In the genomic region with DNA sequence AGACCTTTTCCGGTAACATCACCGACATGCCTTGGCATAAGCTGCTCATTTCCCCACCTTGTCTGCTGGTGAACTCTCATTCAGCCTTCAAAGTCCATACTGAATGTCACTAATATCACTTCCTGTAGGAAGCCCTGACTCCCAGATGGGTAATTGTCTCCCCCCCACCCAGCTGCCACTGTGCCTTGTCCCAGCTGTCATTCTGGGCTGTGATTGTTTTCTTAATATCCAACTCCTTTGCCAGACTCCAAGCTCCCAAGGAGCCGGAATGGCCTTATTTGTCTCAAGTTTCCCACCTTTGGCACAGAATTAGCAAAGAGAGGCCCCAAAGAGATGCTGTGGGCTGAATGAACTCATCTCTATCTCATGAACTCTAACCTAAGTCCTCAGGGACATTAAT, we compare ENCODE assay signal across 20 cellular contexts. TPM values are rescaled to one million over a fixed set of nuclear protein-coding genes. Genes with fewer than 3 reads are reported as not detected.
A peak's percentile ranks its signal among the peaks of the same experiment; 100 is the strongest.
DNase-seq lines count a peak whose midpoint lies in the region; TF ChIP-seq lines count a peak whose summit lies in the region.
"Had no signal": no experiment of that assay in that cellular context is flagged by ENCODE, and none has a peak within 500 bp of the region (broad histone marks: within the 10 kb centered on the region; RNA-seq: fewer than 3 reads in every experiment).

No MANE protein-coding gene starts in this region.

- H3K36me3 ChIP-seq in A673 (ENCODE audit: insufficient read depth, low read length, poor library complexity, severe bottlenecking) (no peaks in the 10 kb centered on the region), prostate gland (no peaks in the 10 kb centered on the region)

- no peaks in the 10 kb centered on the region for H3K27me3 ChIP-seq in A673 (replicated peaks; ENCODE audit: insufficient read depth, low read depth, low read length, poor library complexity)
- no peaks in the 10 kb centered on the region for H3K27me3 ChIP-seq in prostate gland (replicated peaks; ENCODE audit: insufficient read depth)
- H3K27me3 ChIP-seq: SJSA1 had no signal

- H3K27ac ChIP-seq in A673 (ENCODE audit: low read depth, low read length, poor library complexity, severe bottlenecking) (no peak overlapping the region), prostate gland (no peak overlapping the region)
- H3K27ac ChIP-seq: 22Rv1, C4-2B, SJSA1 had no signal

- DNase-seq in NCI-H82 (lab: John Stamatoyannopoulos, UW) (peak; percentile 78), NCI-H82 treated with DMSO at 0.1 percent for 48 hours (lab: John Stamatoyannopoulos, UW; ENCODE audit: unreplicated experiment) (no peak), NCI-H2171 treated with DMSO at 0.1 percent for 48 hours (lab: John Stamatoyannopoulos, UW) (peak; percentile 69), neural crest cell (ENCODE audit: low read depth, low spot score) (no peak), A673 (ENCODE audit: low spot score) (no peak), prostate gland (ENCODE audit: low spot score) (no peak), Calu3 (no peak)
- DNase-seq: CD8-positive, alpha-beta memory T cell; DMS79; H7; MM.1S; NCI-H1092; NCI-H1436; NCI-H2029 treated with DMSO at 0.1 percent for 48 hours; NCI-H526 treated with DMSO at 0.1 percent for 48 hours had no signal

- peak overlapping the region in 3 of 5 experiments; percentile 36 to 82 (median 48) for H3K27ac Mint-ChIP-seq in brain
- H3K27ac Mint-ChIP-seq in neural crest cell (ENCODE audit: unreplicated experiment), result no peak overlapping the region
- no peak overlapping the region for H3K27ac Mint-ChIP-seq in Calu3 (ENCODE audit: unreplicated experiment)

- CTCF ChIA-PET in A673 (lab: Charles Lee), result no interaction called here
- CTCF ChIA-PET in Calu3 (lab: Charles Lee), result no interaction called here

- no peaks in the 10 kb centered on the region for H3K27me3 Mint-ChIP-seq in brain
- no peaks in the 10 kb centered on the region for H3K27me3 Mint-ChIP-seq in neural crest cell (ENCODE audit: low read depth)
- H3K27me3 Mint-ChIP-seq in Calu3 (ENCODE audit: unreplicated experiment), result peaks cover 17% of the 10 kb centered on the region

- WGBS in prostate gland, result 96% methylated on average over 3 of the region's 3 CpGs

- H3K4me3 Mint-ChIP-seq in brain, result peak overlapping the region in 2 of 5 experiments; percentile 44 to 82
- H3K4me3 Mint-ChIP-seq in neural crest cell, result peak overlapping the region; percentile 54
- no peak overlapping the region for H3K4me3 Mint-ChIP-seq in Calu3 (ENCODE audit: low read depth, unreplicated experiment)
- H3K4me3 Mint-ChIP-seq: CD8-positive, alpha-beta memory T cell had no signal

- H3K4me3 ChIP-seq in A673 (ENCODE audit: low read depth, low read length, poor library complexity, severe bottlenecking), result no peak overlapping the region
- H3K4me3 ChIP-seq in prostate gland, result no peak overlapping the region
- H3K4me3 ChIP-seq: K562, SJSA1 had no signal

- H3K4me1 ChIP-seq in A673 (ENCODE audit: insufficient read depth, low read length, poor library complexity, severe bottlenecking) (no peaks in the 10 kb centered on the region), prostate gland (replicated peaks) (peaks cover 5% of the 10 kb centered on the region)

- peaks cover 35% of the 10 kb centered on the region for H3K4me1 Mint-ChIP-seq in brain
- H3K4me1 Mint-ChIP-seq in neural crest cell, result peaks cover 51% of the 10 kb centered on the region
- no peaks in the 10 kb centered on the region for H3K4me1 Mint-ChIP-seq in Calu3 (ENCODE audit: low read depth, unreplicated experiment)

- TF ChIP-seq POLR2A in prostate gland (IDR thresholded peaks at IDR 0.05), result no peak

- intact Hi-C loops in A673 (cut with micrococcal nuclease; ENCODE audit: unreplicated experiment) (no loop called here), prostate gland (cut with DNase I) (loop anchor here (10.0 kb wide), 1 partner anchor 174 kb away; the partner anchor contains the start of gene UBTD2), Calu3 (cut with micrococcal nuclease; ENCODE audit: unreplicated experiment) (no loop called here)

- POLR2A ChIA-PET in A673 (lab: Charles Lee; ENCODE audit: low non-redundant PET), result no interaction called here

- H3K36me3 Mint-ChIP-seq in brain (no peaks in the 10 kb centered on the region), neural crest cell (ENCODE audit: low read depth) (no peaks in the 10 kb centered on the region), Calu3 (ENCODE audit: insufficient read depth, unreplicated experiment) (peaks cover 9% of the 10 kb centered on the region)
- H3K36me3 Mint-ChIP-seq: CD8-positive, alpha-beta memory T cell had no signal

- BruUV-seq in A673 (replicated peaks; lab: Mats Ljungman, UMichigan) (no TSS peak), Calu3 (replicated peaks; lab: Mats Ljungman, UMichigan) (no TSS peak)

- peaks cover under 1 to 14% (median 12%) of the 10 kb centered on the region in 5 experiments for H3K9me3 Mint-ChIP-seq in brain
- no peaks in the 10 kb centered on the region for H3K9me3 Mint-ChIP-seq in neural crest cell
- H3K9me3 Mint-ChIP-seq in Calu3 (ENCODE audit: low read depth, unreplicated experiment), result peaks cover under 1% of the 10 kb centered on the region

- H3K9me3 ChIP-seq in A673 (ENCODE audit: low read depth, low read length, poor library complexity, severe bottlenecking), result no peaks in the 10 kb centered on the region
- no peaks in the 10 kb centered on the region for H3K9me3 ChIP-seq in prostate gland
- H3K9me3 ChIP-seq: SJSA1 had no signal

- TF ChIP-seq CTCF in brain (conservative IDR thresholded peaks at IDR 0.05) (no peak), neural crest cell (conservative IDR thresholded peaks at IDR 0.05) (no peak), A673 (conservative IDR thresholded peaks at IDR 0.05; ENCODE audit: low read depth, low read length) (no peak), prostate gland (IDR thresholded peaks at IDR 0.05) (no peak), Calu3 (IDR thresholded peaks at IDR 0.05; ENCODE audit: unreplicated experiment) (no peak)

RNA-seq across cellular contexts. Expression of gene SH3PXD2B, which starts 4.6 kb away (rescaled TPM):
- polyA plus RNA-seq in brain (ENCODE audit: insufficient read depth, low read depth, low replicate concordance), result 16.3 TPM
- total RNA-seq in neural crest cell, result 86.1 and 89.1 TPM in 2 replicates
- total RNA-seq in A673 (2021), result 28.1 and 32.1 TPM in 2 replicates
- total RNA-seq in prostate gland, result 10 to 100 TPM; 15.8 to 38.0 TPM
- total RNA-seq in Calu3 (2022), result 20.1 and 25.6 TPM in 2 replicates
- polyA plus RNA-seq: CD8-positive, alpha-beta memory T cell had no signal

Comparison
In these comparisons a context has a peak if more than half of its experiments do, and no peak if none do; other contexts are left out.
1. DNase-seq: peak in NCI-H82 (single experiment) and NCI-H2171 treated with DMSO at 0.1 percent for 48 hours (single experiment); none in NCI-H82 treated with DMSO at 0.1 percent for 48 hours (single experiment), neural crest cell (single experiment), A673 (single experiment), prostate gland (single experiment) and Calu3 (single experiment).
2. H3K27ac Mint-ChIP-seq: peak in brain (3 of 5); none in neural crest cell (single experiment) and Calu3 (single experiment).